21 cellular contexts compared by ENCODE assay signal in genomic region chr9:86298873-86299272, GRCh38. TPM values are rescaled to one million over a fixed set of nuclear protein-coding genes. Genes with fewer than 3 reads are reported as not detected.
DNase-seq lines count a peak whose midpoint lies in the region; ATAC-seq and TF ChIP-seq lines count a peak whose summit lies in the region.
"Had no signal": no experiment of that assay in that cellular context is flagged by ENCODE, and none has a peak within 500 bp of the region (broad histone marks: within the 10 kb centered on the region; RNA-seq: fewer than 3 reads in every experiment).

No MANE protein-coding gene starts in this region.

- no peak for DNase-seq in CD4-positive, alpha-beta T cell
- no peak for DNase-seq in CD8-positive, alpha-beta memory T cell
- DNase-seq in activated T-helper 2 cell treated with anti-CD3 and anti-CD28 coated beads, Interferon-gamma antibody, Interleukin-2, Interleukin-4, amounts not matched to agents 10 μg/mL and 5 μg/mL and 100 μg/mL, durations not matched to agents 14 hours and 24 hours and 36 hours (ENCODE audit: low spot score): no peak
- no peak for DNase-seq in natural killer cell treated with Interleukin-12 subunit alpha and Interleukin-12 subunit beta and Interleukin-15 and Interleukin-18, amount 100 ng/mL, for 72 hours (ENCODE audit: low spot score)
- no peak for DNase-seq in type B pancreatic cell (ENCODE audit: extremely low spot score, unreplicated experiment)
- DNase-seq in Peyer's patch: no peak
- DNase-seq in dedifferentiated amniotic fluid mesenchymal stem cell (ENCODE audit: extremely low spot score): no peak
- DNase-seq: activated effector memory CD4-positive, alpha-beta T cell treated with anti-CD3 and anti-CD28 coated beads, Interleukin-2, amount 50 U/mL, for 16 hours; AML-193; Calu3; central memory CD4-positive, alpha-beta T cell; GM23248; KBM-7; left ventricle myocardium inferior; NCI-H1930; NCI-H524 treated with DMSO at 0.1 percent for 48 hours; sigmoid colon had no signal

- H3K4me3 ChIP-seq in CD8-positive, alpha-beta memory T cell (ENCODE audit: low read length): no peak overlapping the region
- no peak overlapping the region for H3K4me3 ChIP-seq in Peyer's patch
- H3K4me3 ChIP-seq: GM23248, left ventricle myocardium inferior, sigmoid colon, thoracic aorta had no signal

- ATAC-seq in CD4-positive, alpha-beta T cell (ENCODE audit: poor library complexity): no peak
- ATAC-seq in natural killer cell treated with Interleukin-12 subunit alpha and Interleukin-12 subunit beta and Interleukin-15 and Interleukin-18, amount 100 ng/mL, for 72 hours: no peak
- ATAC-seq: stimulated activated memory B cell treated with anti-CD40 and anti-IgM and Interleukin-4, amounts not matched to agents 10 μg/mL and 1 μg/mL and 100 μg/mL, for 72 hours had no signal

- H3K36me3 ChIP-seq in CD8-positive, alpha-beta memory T cell (ENCODE audit: insufficient read depth, low read length): peaks cover 38% of the 10 kb centered on the region
- H3K36me3 ChIP-seq in Peyer's patch: peaks cover 0 to 81% (median 0%) of the 10 kb centered on the region in 3 donors

- peaks cover 6% of the 10 kb centered on the region for H3K4me1 ChIP-seq in CD8-positive, alpha-beta memory T cell (ENCODE audit: insufficient read depth, low read length)
- no peaks in the 10 kb centered on the region for H3K4me1 ChIP-seq in Peyer's patch
- H3K4me1 ChIP-seq: left ventricle myocardium inferior, sigmoid colon had no signal

- POLR2A ChIA-PET in CD4-positive, alpha-beta T cell (lab: Charles Lee): no interaction called here
- POLR2A ChIA-PET in CD8-positive, alpha-beta memory T cell (lab: Charles Lee): interaction anchor here (0.7 kb wide), 1 partner anchor 16 kb away, joined by 3 read pairs; no protein-coding TSS in a partner anchor

- no peak overlapping the region for H3K27ac ChIP-seq in CD4-positive, alpha-beta T cell (ENCODE audit: low read depth, low read length)
- no peak overlapping the region for H3K27ac ChIP-seq in CD8-positive, alpha-beta memory T cell (ENCODE audit: low read depth, low read length)
- H3K27ac ChIP-seq in Peyer's patch: no peak overlapping the region
- H3K27ac ChIP-seq: GM23248, left ventricle myocardium inferior, sigmoid colon, thoracic aorta, VCaP had no signal

- H3K4me1 Mint-ChIP-seq in CD4-positive, alpha-beta T cell (ENCODE audit: low read depth): peaks cover 18% of the 10 kb centered on the region
- H3K4me1 Mint-ChIP-seq in CD8-positive, alpha-beta memory T cell: peaks cover 27 to 31% (median 30%) of the 10 kb centered on the region in 3 donors
- H3K4me1 Mint-ChIP-seq in activated T-helper 2 cell treated with anti-CD3 and anti-CD28 coated beads, Interferon-gamma antibody, Interleukin-2, Interleukin-4, amounts not matched to agents 10 μg/mL and 5 μg/mL and 100 μg/mL, durations not matched to agents 14 hours and 24 hours and 36 hours (ENCODE audit: low read depth): peaks cover 42% of the 10 kb centered on the region
- peaks cover 10 to 23% of the 10 kb centered on the region in 2 donors for H3K4me1 Mint-ChIP-seq in natural killer cell treated with Interleukin-12 subunit alpha and Interleukin-12 subunit beta and Interleukin-15 and Interleukin-18, amount 100 ng/mL, for 72 hours (ENCODE audit: low read depth in 2 of 2)
- H3K4me1 Mint-ChIP-seq in type B pancreatic cell (ENCODE audit: unreplicated experiment): peaks cover 6% of the 10 kb centered on the region

- no peaks in the 10 kb centered on the region for H3K27me3 ChIP-seq in CD4-positive, alpha-beta T cell (ENCODE audit: control insufficient read depth, insufficient read depth, low read length)
- no peaks in the 10 kb centered on the region for H3K27me3 ChIP-seq in CD8-positive, alpha-beta memory T cell (ENCODE audit: insufficient read depth, low read length, poor library complexity, severe bottlenecking)
- H3K27me3 ChIP-seq in Peyer's patch: no peaks in the 10 kb centered on the region
- H3K27me3 ChIP-seq: sigmoid colon had no signal

- H3K36me3 Mint-ChIP-seq in CD4-positive, alpha-beta T cell (ENCODE audit: low read depth): peaks cover 88% of the 10 kb centered on the region
- peaks cover 3 to 79% (median 27%) of the 10 kb centered on the region in 3 donors for H3K36me3 Mint-ChIP-seq in CD8-positive, alpha-beta memory T cell
- H3K36me3 Mint-ChIP-seq in activated T-helper 2 cell treated with anti-CD3 and anti-CD28 coated beads, Interferon-gamma antibody, Interleukin-2, Interleukin-4, amounts not matched to agents 10 μg/mL and 5 μg/mL and 100 μg/mL, durations not matched to agents 14 hours and 24 hours and 36 hours (ENCODE audit: low read depth): peaks cover 79% of the 10 kb centered on the region
- peaks cover 39% of the 10 kb centered on the region for H3K36me3 Mint-ChIP-seq in natural killer cell treated with Interleukin-12 subunit alpha and Interleukin-12 subunit beta and Interleukin-15 and Interleukin-18, amount 100 ng/mL, for 72 hours
- peaks cover 38% of the 10 kb centered on the region for H3K36me3 Mint-ChIP-seq in type B pancreatic cell

- H3K27me3 Mint-ChIP-seq in CD4-positive, alpha-beta T cell: no peaks in the 10 kb centered on the region
- no peaks in the 10 kb centered on the region for H3K27me3 Mint-ChIP-seq in CD8-positive, alpha-beta memory T cell
- H3K27me3 Mint-ChIP-seq in activated T-helper 2 cell treated with anti-CD3 and anti-CD28 coated beads, Interferon-gamma antibody, Interleukin-2, Interleukin-4, amounts not matched to agents 10 μg/mL and 5 μg/mL and 100 μg/mL, durations not matched to agents 14 hours and 24 hours and 36 hours (ENCODE audit: low read depth): no peaks in the 10 kb centered on the region
- no peaks in the 10 kb centered on the region for H3K27me3 Mint-ChIP-seq in natural killer cell treated with Interleukin-12 subunit alpha and Interleukin-12 subunit beta and Interleukin-15 and Interleukin-18, amount 100 ng/mL, for 72 hours
- no peaks in the 10 kb centered on the region for H3K27me3 Mint-ChIP-seq in type B pancreatic cell
- H3K27me3 Mint-ChIP-seq: stimulated activated memory B cell treated with anti-CD40 and anti-IgM and Interleukin-4, amounts not matched to agents 10 μg/mL and 1 μg/mL and 100 μg/mL, for 72 hours had no signal

- no peak for TF ChIP-seq POLR2A in Peyer's patch (IDR thresholded peaks at IDR 0.05)

- intact Hi-C loops in CD4-positive, alpha-beta T cell (cut with DNase I, micrococcal nuclease): no loop called here
- intact Hi-C loops in activated T-helper 2 cell treated with anti-CD3 and anti-CD28 coated beads, Interferon-gamma antibody, Interleukin-2, Interleukin-4, amounts not matched to agents 10 μg/mL and 5 μg/mL and 100 μg/mL, durations not matched to agents 14 hours and 24 hours and 36 hours (cut with micrococcal nuclease): loop anchor here (2.0 kb wide), 1 partner anchor 42 kb away; no protein-coding TSS in a partner anchor

- CTCF ChIA-PET in CD4-positive, alpha-beta T cell (lab: Charles Lee): no interaction called here
- CTCF ChIA-PET in CD8-positive, alpha-beta memory T cell (lab: Charles Lee): interaction anchor here (1.4 kb wide), 1 partner anchor 16 kb away, joined by 3 read pairs; the partner anchor contains the start of gene ISCA1

- TF ChIP-seq CTCF in CD4-positive, alpha-beta T cell (IDR thresholded peaks at IDR 0.05): no peak
- TF ChIP-seq CTCF in type B pancreatic cell (conservative IDR thresholded peaks at IDR 0.05) (no peak), Peyer's patch (IDR thresholded peaks at IDR 0.05) (no peak)

- no peak overlapping the region for H3K4me3 Mint-ChIP-seq in CD4-positive, alpha-beta T cell
- H3K4me3 Mint-ChIP-seq in CD8-positive, alpha-beta memory T cell: no peak overlapping the region
- H3K4me3 Mint-ChIP-seq in activated T-helper 2 cell treated with anti-CD3 and anti-CD28 coated beads, Interferon-gamma antibody, Interleukin-2, Interleukin-4, amounts not matched to agents 10 μg/mL and 5 μg/mL and 100 μg/mL, durations not matched to agents 14 hours and 24 hours and 36 hours (ENCODE audit: low read depth): no peak overlapping the region
- no peak overlapping the region for H3K4me3 Mint-ChIP-seq in natural killer cell treated with Interleukin-12 subunit alpha and Interleukin-12 subunit beta and Interleukin-15 and Interleukin-18, amount 100 ng/mL, for 72 hours
- H3K4me3 Mint-ChIP-seq in type B pancreatic cell: no peak overlapping the region
- H3K4me3 Mint-ChIP-seq: stimulated activated memory B cell treated with anti-CD40 and anti-IgM and Interleukin-4, amounts not matched to agents 10 μg/mL and 1 μg/mL and 100 μg/mL, for 72 hours had no signal

- no peaks in the 10 kb centered on the region for H3K9me3 Mint-ChIP-seq in CD4-positive, alpha-beta T cell
- no peaks in the 10 kb centered on the region for H3K9me3 Mint-ChIP-seq in CD8-positive, alpha-beta memory T cell
- no peaks in the 10 kb centered on the region for H3K9me3 Mint-ChIP-seq in activated T-helper 2 cell treated with anti-CD3 and anti-CD28 coated beads, Interferon-gamma antibody, Interleukin-2, Interleukin-4, amounts not matched to agents 10 μg/mL and 5 μg/mL and 100 μg/mL, durations not matched to agents 14 hours and 24 hours and 36 hours
- H3K9me3 Mint-ChIP-seq in natural killer cell treated with Interleukin-12 subunit alpha and Interleukin-12 subunit beta and Interleukin-15 and Interleukin-18, amount 100 ng/mL, for 72 hours: no peaks in the 10 kb centered on the region
- H3K9me3 Mint-ChIP-seq in type B pancreatic cell: no peaks in the 10 kb centered on the region
- H3K9me3 Mint-ChIP-seq: stimulated activated memory B cell treated with anti-CD40 and anti-IgM and Interleukin-4, amounts not matched to agents 10 μg/mL and 1 μg/mL and 100 μg/mL, for 72 hours had no signal

- peak overlapping the region; percentile 31 for H3K27ac Mint-ChIP-seq in CD4-positive, alpha-beta T cell
- peak overlapping the region in 5 of 8 donors; percentile 29 to 85 (median 45) for H3K27ac Mint-ChIP-seq in CD8-positive, alpha-beta memory T cell
- peak overlapping the region; percentile 49 for H3K27ac Mint-ChIP-seq in activated T-helper 2 cell treated with anti-CD3 and anti-CD28 coated beads, Interferon-gamma antibody, Interleukin-2, Interleukin-4, amounts not matched to agents 10 μg/mL and 5 μg/mL and 100 μg/mL, durations not matched to agents 14 hours and 24 hours and 36 hours
- peak overlapping the region; percentile 13 to 17 for H3K27ac Mint-ChIP-seq in natural killer cell treated with Interleukin-12 subunit alpha and Interleukin-12 subunit beta and Interleukin-15 and Interleukin-18, amount 100 ng/mL, for 72 hours
- H3K27ac Mint-ChIP-seq in type B pancreatic cell: no peak overlapping the region

- H3K9me3 ChIP-seq in CD4-positive, alpha-beta T cell (ENCODE audit: control insufficient read depth, low read length): no peaks in the 10 kb centered on the region
- H3K9me3 ChIP-seq in CD8-positive, alpha-beta memory T cell (ENCODE audit: low read length): no peaks in the 10 kb centered on the region
- H3K9me3 ChIP-seq in Peyer's patch: no peaks in the 10 kb centered on the region
- H3K9me3 ChIP-seq: left ventricle myocardium inferior, sigmoid colon, thoracic aorta had no signal

RNA-seq across cellular contexts. Expression of gene ISCA1, which starts 16.5 kb away (rescaled TPM):
- 10 to 100 TPM; 85.3 to 91.6 TPM for total RNA-seq in CD4-positive, alpha-beta T cell
- 10 to 100 TPM; 33.4 to 35.6 TPM for total RNA-seq in CD8-positive, alpha-beta memory T cell
- 55.1 TPM for polyA plus RNA-seq in CD8-positive, alpha-beta memory T cell
- 28.5 and 28.9 TPM in 2 replicates for total RNA-seq in activated T-helper 2 cell treated with anti-CD3 and anti-CD28 coated beads, Interferon-gamma antibody, Interleukin-2, Interleukin-4, amounts not matched to agents 10 μg/mL and 5 μg/mL and 100 μg/mL, durations not matched to agents 14 hours and 24 hours and 36 hours
- total RNA-seq in natural killer cell treated with Interleukin-12 subunit alpha and Interleukin-12 subunit beta and Interleukin-15 and Interleukin-18, amount 100 ng/mL, for 72 hours: 10 to 100 TPM; 18.9 to 20.9 TPM
- total RNA-seq in type B pancreatic cell (ENCODE audit: low replicate concordance) (33.2 and 36.8 TPM in 2 replicates), Peyer's patch (10 to 100 TPM; 13.8 to 35.8 (median 31.9) TPM)

RNA-seq across cellular contexts. Expression of gene C9orf153, which starts 39.4 kb away (rescaled TPM):
- 1 to 10 TPM in 1 of 2 experiments, under 1 TPM in 1; 0.66 to 1.0 TPM for total RNA-seq in CD4-positive, alpha-beta T cell
- total RNA-seq in CD8-positive, alpha-beta memory T cell: under 1 TPM; 0.27 to 0.33 TPM
- polyA plus RNA-seq in CD8-positive, alpha-beta memory T cell: not detected
- total RNA-seq in activated T-helper 2 cell treated with anti-CD3 and anti-CD28 coated beads, Interferon-gamma antibody, Interleukin-2, Interleukin-4, amounts not matched to agents 10 μg/mL and 5 μg/mL and 100 μg/mL, durations not matched to agents 14 hours and 24 hours and 36 hours: 0.34 and 0.41 TPM in 2 replicates
- under 1 TPM in 1 of 2 donors, not detected in 1; 0.43 TPM for total RNA-seq in natural killer cell treated with Interleukin-12 subunit alpha and Interleukin-12 subunit beta and Interleukin-15 and Interleukin-18, amount 100 ng/mL, for 72 hours
- total RNA-seq in type B pancreatic cell (ENCODE audit: low replicate concordance): 1.1 TPM in 1 of 2 replicates, not detected in the other
- total RNA-seq in Peyer's patch: under 1 TPM in 1 of 4 donors, not detected in 3; 0.54 TPM
- total RNA-seq: Calu3, glomerular endothelial cell, GM23248 had no signal

RNA-seq across cellular contexts. Expression of gene TUT7, which starts 55.3 kb away (rescaled TPM):
- 10 to 100 TPM; 51.9 to 53.8 TPM for total RNA-seq in CD4-positive, alpha-beta T cell
- 10 to 100 TPM; 34.2 to 36.0 TPM for total RNA-seq in CD8-positive, alpha-beta memory T cell
- polyA plus RNA-seq in CD8-positive, alpha-beta memory T cell: 26.1 TPM
- total RNA-seq in activated T-helper 2 cell treated with anti-CD3 and anti-CD28 coated beads, Interferon-gamma antibody, Interleukin-2, Interleukin-4, amounts not matched to agents 10 μg/mL and 5 μg/mL and 100 μg/mL, durations not matched to agents 14 hours and 24 hours and 36 hours: 41.5 and 41.9 TPM in 2 replicates
- 10 to 100 TPM; 51.0 to 58.9 TPM for total RNA-seq in natural killer cell treated with Interleukin-12 subunit alpha and Interleukin-12 subunit beta and Interleukin-15 and Interleukin-18, amount 100 ng/mL, for 72 hours
- total RNA-seq in type B pancreatic cell (ENCODE audit: low replicate concordance): 26.5 and 49.9 TPM in 2 replicates
- 10 to 100 TPM; 36.8 to 99.9 (median 50.4) TPM for total RNA-seq in Peyer's patch
